ENCODE assay signal across 8 cellular contexts in genomic region chr17:59829217-59830006, GRCh38.
DNase-seq lines count a peak whose midpoint lies in the region; ATAC-seq and TF ChIP-seq lines count a peak whose summit lies in the region.

No MANE protein-coding gene starts in this region.

- BruUV-seq in PC-9 (replicated peaks; lab: Mats Ljungman, UMichigan): TSS peak; percentile 78

- DNase-seq in SKM-1 treated with dmso at 0.1 percent for 144 hours (lab: John Stamatoyannopoulos, UW; ENCODE audit: unreplicated experiment) (peak; percentile 13), SKM-1 (lab: John Stamatoyannopoulos, UW; ENCODE audit: unreplicated experiment) (no peak), PC-9 (peak; percentile 66 to 100), memory B cell (ENCODE audit: low spot score in 2 of 2) (peak in 1 of 2 donors; percentile 55)
- DNase-seq in central memory CD4-positive, alpha-beta T cell: peak; percentile 45

- H3K4me3 ChIP-seq in HUES48 (ENCODE audit: low read depth, low read length) (no peak overlapping the region), PC-9 (peak overlapping the region; percentile 51)

- no peak overlapping the region for H2AFZ ChIP-seq in PC-9

- peaks cover 53% of the 10 kb centered on the region for H3K4me1 Mint-ChIP-seq in memory B cell

- H3K4me1 ChIP-seq in HUES48 (ENCODE audit: control insufficient read depth, insufficient read depth, low read length): peaks cover 37% of the 10 kb centered on the region
- H3K4me1 ChIP-seq in PC-9 (replicated peaks; ENCODE audit: insufficient read depth): peaks cover 90% of the 10 kb centered on the region

- intact Hi-C loops in PC-9 (cut with micrococcal nuclease; ENCODE audit: unreplicated experiment): loop anchor here (1.0 kb wide), 4 partner anchors 8 to 76 kb away; no protein-coding TSS in a partner anchor

- TF ChIP-seq CTCF in PC-9 (conservative IDR thresholded peaks at IDR 0.05): no peak

- no peak overlapping the region for H3K9ac ChIP-seq in HUES48 (ENCODE audit: low read depth, low read length)

- H3K9me2 ChIP-seq in PC-9 (ENCODE audit: insufficient read depth): no peaks in the 10 kb centered on the region

- no peaks in the 10 kb centered on the region for H3K36me3 ChIP-seq in HUES48 (ENCODE audit: control insufficient read depth, insufficient read depth, low read length)
- H3K36me3 ChIP-seq in PC-9 (ENCODE audit: low read depth): peaks cover 5% of the 10 kb centered on the region; the same call in 1 of the 2 replicates

- no peaks in the 10 kb centered on the region for H3K9me3 Mint-ChIP-seq in memory B cell

- peak overlapping the region; percentile 84 for H3K4me2 ChIP-seq in PC-9

- peak overlapping the region; percentile 75 for H3K27ac Mint-ChIP-seq in memory B cell

- H3K9me3 ChIP-seq in HUES48 (ENCODE audit: control insufficient read depth, insufficient read depth, low read length) (no peaks in the 10 kb centered on the region), PC-9 (ENCODE audit: insufficient read depth, low read depth) (no peaks in the 10 kb centered on the region)

- H3K36me3 Mint-ChIP-seq in memory B cell: peaks cover 3% of the 10 kb centered on the region

- H3F3A ChIP-seq in PC-9 (ENCODE audit: insufficient read depth, low read depth): peaks cover 78% of the 10 kb centered on the region

- POLR2A ChIA-PET in PC-9 (lab: Charles Lee; ENCODE audit: unreplicated experiment): interaction anchor here (0.5 to 2.3 kb wide), 14 partner anchors 8 to 130 kb away, joined by 3 to 34 read pairs (median 8); partner anchors contain the start of genes PTRH2 and VMP1

- H3K27me3 Mint-ChIP-seq in memory B cell: no peaks in the 10 kb centered on the region

- peaks cover 64% of the 10 kb centered on the region for H3K79me2 ChIP-seq in PC-9 (ENCODE audit: low read depth)

- H3K27me3 ChIP-seq in HUES48 (ENCODE audit: control insufficient read depth, insufficient read depth, low read length) (no peaks in the 10 kb centered on the region), PC-9 (ENCODE audit: insufficient read depth, low read depth) (no peaks in the 10 kb centered on the region)

- ATAC-seq in GM21576 (IDR thresholded peaks at IDR 0.05; ENCODE audit: unreplicated experiment) (peak; percentile 67), memory B cell (ENCODE audit: low read depth) (peak; percentile 94), HG03025 (IDR thresholded peaks at IDR 0.05; ENCODE audit: low FRiP score, unreplicated experiment) (no peak)

- peak overlapping the region; percentile 71 for H3K4me3 Mint-ChIP-seq in memory B cell

- H3K27ac ChIP-seq in HUES48 (ENCODE audit: low read depth, low read length) (peak overlapping the region; percentile 67), PC-9 (peak overlapping the region; percentile 99)

- H4K20me1 ChIP-seq in PC-9 (ENCODE audit: insufficient read depth): no peaks in the 10 kb centered on the region

- CTCF ChIA-PET in PC-9 (lab: Charles Lee): interaction anchor here (1.6 kb wide), 1 partner anchor 8 kb away, joined by 9 read pairs; no protein-coding TSS in a partner anchor
